In genomic region chr3:117997201-117998049, GRCh38 we compare ENCODE assay signal across 8 cellular contexts.
DNase-seq lines count a peak whose midpoint lies in the region; ATAC-seq, FAIRE-seq and TF ChIP-seq lines count a peak whose summit lies in the region.

No MANE protein-coding gene starts in this region.

- H3K4me1 ChIP-seq in K562 (replicated peaks in 1 of 2; ENCODE audit: control insufficient read depth in 2 of 2, insufficient read depth in 2 of 2, low read length in 2 of 2) (no peaks in the 10 kb centered on the region; a peak in 1 of 5 replicates), rectal smooth muscle tissue (ENCODE audit: control insufficient read depth, insufficient read depth, low read length) (no peaks in the 10 kb centered on the region)

- no peak overlapping the region for H2AFZ ChIP-seq in K562 (ENCODE audit: low read depth, low read length)

- DNase-seq in GM12892 (ENCODE audit: insufficient read length) (peak; percentile 30), MG63 (peak; percentile 77), RWPE1 (ENCODE audit: low spot score) (peak; percentile 60), K562 (ENCODE audit: extremely low read depth in 1 of 4, low spot score in 3 of 4) (peak; percentile 13 to 35 (median 18)), hypothalamus (lab: John Stamatoyannopoulos, UW) (peak in 50 of 51 donors; percentile 36 to 93 (median 76)), NK-92 (lab: John Stamatoyannopoulos, UW; ENCODE audit: unreplicated experiment) (no peak)

- ATAC-seq in HG02571 (IDR thresholded peaks at IDR 0.05; ENCODE audit: unreplicated experiment): peak; percentile 98
- peak; percentile 77 for ATAC-seq in K562

- no peaks in the 10 kb centered on the region for H3K27me3 ChIP-seq in MG63
- H3K27me3 ChIP-seq in K562 (ENCODE audit: control insufficient read depth in 2 of 2, insufficient read depth in 2 of 2, low read length in 2 of 2): no peaks in the 10 kb centered on the region
- peaks cover 5% of the 10 kb centered on the region for H3K27me3 ChIP-seq in rectal smooth muscle tissue (ENCODE audit: control insufficient read depth, insufficient read depth, low read length)

- POLR2A ChIA-PET in RWPE1 (lab: Yijun Ruan, JAX; ENCODE audit: low non-redundant PET): no interaction called here
- POLR2A ChIA-PET in K562 (lab: Yijun Ruan, JAX): no interaction called here

- TF ChIP-seq EP300 in K562 (IDR thresholded peaks at IDR 0.05; ENCODE audit: low read length): no peak

- H3K36me3 ChIP-seq in MG63 (no peaks in the 10 kb centered on the region), K562 (ENCODE audit: control insufficient read depth, insufficient read depth, low read length) (no peaks in the 10 kb centered on the region), rectal smooth muscle tissue (ENCODE audit: control insufficient read depth, insufficient read depth, low read length) (no peaks in the 10 kb centered on the region)

- H3K9me3 ChIP-seq in MG63 (no peaks in the 10 kb centered on the region), K562 (replicated peaks; ENCODE audit: control insufficient read depth, insufficient read depth, low read depth, low read length) (no peaks in the 10 kb centered on the region)

- no peaks in the 10 kb centered on the region for H3K79me2 ChIP-seq in K562 (ENCODE audit: control insufficient read depth, insufficient read depth, low read length)

- CTCF ChIA-PET in RWPE1 (lab: Yijun Ruan, JAX): interaction anchor here (0.5 to 1.3 kb wide), 21 partner anchors 9 to 1719 kb away, joined by 3 to 11 read pairs (median 3); no protein-coding TSS in a partner anchor
- CTCF ChIA-PET in K562 (lab: Yijun Ruan, JAX; ENCODE audit: low intra/inter-chr PET ratio): no interaction called here

- TF ChIP-seq CTCF in RWPE1 (conservative IDR thresholded peaks at IDR 0.05; ENCODE audit: low read depth) (peak; percentile 91), K562 (IDR thresholded peaks at IDR 0.05 in 2 of 3, conservative IDR thresholded peaks at IDR 0.05 in 1 of 3; ENCODE audit: insufficient read depth in 2 of 3, low read depth in 1 of 3, low read length in 3 of 3) (peak; percentile 25 to 59 (median 28); a peak in 5 of 6 replicates)

- H3K4me3 ChIP-seq in MG63 (peak overlapping the region; percentile 70), K562 (no peak overlapping the region), rectal smooth muscle tissue (ENCODE audit: low read length) (peak overlapping the region; percentile 71)

- BruUV-seq in K562 (replicated peaks; lab: Mats Ljungman, UMichigan): no TSS peak

- TF ChIP-seq POLR2A in GM12892 (IDR thresholded peaks at IDR 0.05; ENCODE audit: low read depth, low read length): no peak
- no peak for TF ChIP-seq POLR2A in K562 (conservative IDR thresholded peaks at IDR 0.05)

- in situ Hi-C loops in K562 (cut with MboI): no loop called here

- peak; percentile 65 for FAIRE-seq in GM12892 (lab: Jason Lieb, UNC)
- FAIRE-seq in K562 (lab: Jason Lieb, UNC): no peak

- H4K20me1 ChIP-seq in K562 (replicated peaks; ENCODE audit: control insufficient read depth, insufficient read depth, low read length): no peaks in the 10 kb centered on the region

- H3K27ac ChIP-seq in RWPE1 (no peak overlapping the region), K562 (ENCODE audit: extremely low read depth, low read depth, low read length) (no peak overlapping the region), rectal smooth muscle tissue (ENCODE audit: low read depth, low read length) (peak overlapping the region; percentile 12)

- H3K9ac ChIP-seq in K562 (ENCODE audit: insufficient read depth in 1 of 2, low read depth in 2 of 2, low read length in 2 of 2): no peak overlapping the region
- no peak overlapping the region for H3K9ac ChIP-seq in rectal smooth muscle tissue (ENCODE audit: low read length)

- intact Hi-C loops in K562 (cut with micrococcal nuclease): no loop called here

- no peak overlapping the region for H3K4me2 ChIP-seq in K562 (ENCODE audit: insufficient read depth, low read length)

- H3K9me1 ChIP-seq in K562 (ENCODE audit: control insufficient read depth, insufficient read depth, low read length): no peaks in the 10 kb centered on the region

- WGBS in K562 (ENCODE audit: insufficient coverage, low coverage, missing lambda C conversion rate): 6% methylated on average over 22 of the region's 48 CpGs

- TF ChIP-seq RAD21 in K562 (CRISPR knock-in tag; conservative IDR thresholded peaks at IDR 0.05 in 1 of 2, IDR thresholded peaks at IDR 0.05 in 1 of 2): peak in 1 of 2 experiments; percentile 47; a peak in 3 of 4 replicates

TF ChIP-seq in K562, 482 proteins besides CTCF, POLR2A, EP300 and RAD21:
- TF ChIP-seq SMC3 (conservative IDR thresholded peaks at IDR 0.05; ENCODE audit: insufficient read depth, low read depth, low read length) (0 out of 2 replicates have a peak, but pooled peaks have one; percentile 7), TSHZ1 (CRISPR knock-in tag; IDR thresholded peaks at IDR 0.05) (no peak), PTBP1 (IDR thresholded peaks at IDR 0.05; ENCODE audit: low read depth, low read length) (no peak)
